Comparison of ENCODE assay signal across 8 cellular contexts in the genomic region with DNA sequence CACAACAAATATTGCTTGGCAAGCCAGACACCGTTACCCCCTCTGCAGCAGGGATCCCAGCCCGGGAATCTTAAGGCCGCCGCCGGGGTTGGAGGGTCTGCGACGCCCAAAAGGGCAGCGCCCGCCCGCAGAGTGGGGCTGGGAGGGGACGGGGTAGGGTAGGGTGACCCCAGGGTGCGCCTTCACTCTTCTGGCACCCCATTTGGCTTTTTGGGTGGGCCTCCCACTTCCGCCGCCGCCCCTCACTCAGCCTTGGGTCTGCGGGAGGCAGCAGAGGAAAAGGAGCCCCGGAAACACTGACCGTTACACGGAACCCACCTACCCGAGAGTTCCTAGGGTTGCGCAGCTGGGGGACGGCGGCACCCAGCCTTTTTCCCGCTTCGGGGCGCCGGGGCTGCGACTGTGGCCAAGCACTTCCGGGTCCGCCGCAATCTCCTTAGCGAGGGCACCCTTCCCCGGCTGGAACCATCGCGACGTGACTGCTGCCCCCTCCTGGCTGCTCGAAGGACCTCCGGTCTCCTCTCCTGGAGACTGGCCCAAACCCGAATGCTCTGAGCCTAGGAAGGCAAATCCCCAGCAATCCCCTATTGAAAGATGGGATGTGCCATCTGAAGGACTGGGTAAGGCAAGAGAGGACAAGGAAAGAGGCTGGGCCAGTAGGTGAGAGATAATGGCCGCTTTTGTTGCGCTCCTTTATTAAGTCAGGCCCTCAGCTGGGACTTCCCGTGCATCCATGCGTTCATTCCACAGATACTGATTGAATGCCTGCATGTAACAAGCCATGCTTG. TPM values are rescaled to one million over a fixed set of nuclear protein-coding genes. Genes with fewer than 3 reads are reported as not detected.
A peak's percentile ranks its signal among the peaks of the same experiment; 100 is the strongest.
DNase-seq lines count a peak whose midpoint lies in the region; ATAC-seq and TF ChIP-seq lines count a peak whose summit lies in the region.

A gene (minus strand): TSS at position 404 of the 788 bp plus-strand sequence. CDS start 1,447 bp downstream, outside the sequence.

- H3K27ac Mint-ChIP-seq in naive thymus-derived CD8-positive, alpha-beta T cell = peak within 1 kb of the TSS; percentile 92 to 97 (median 96)

- POLR2A ChIA-PET in naive thymus-derived CD8-positive, alpha-beta T cell (lab: Charles Lee) = interaction anchor here (0.7 to 2.6 kb wide), 6 partner anchors 13 to 353 kb away, joined by 3 to 13 read pairs (median 6); no protein-coding TSS in a partner anchor

- peak within 1 kb of the TSS; percentile 87 to 96 (median 94) for H3K4me3 Mint-ChIP-seq in naive thymus-derived CD8-positive, alpha-beta T cell

- peaks cover 5 to 31% (median 9%) of the 10 kb centered on the region in 3 donors for H3K36me3 Mint-ChIP-seq in naive thymus-derived CD8-positive, alpha-beta T cell

- ATAC-seq in GM21825 (IDR thresholded peaks at IDR 0.05; ENCODE audit: unreplicated experiment) = peak; percentile 99
- ATAC-seq in naive thymus-derived CD8-positive, alpha-beta T cell = peak; percentile 99

- peaks cover 38 to 50% (median 43%) of the 10 kb centered on the region in 4 donors for H3K4me1 Mint-ChIP-seq in naive thymus-derived CD8-positive, alpha-beta T cell

- no peaks in the 10 kb centered on the region for H3K9me3 Mint-ChIP-seq in naive thymus-derived CD8-positive, alpha-beta T cell

- peak; percentile 77 for TF ChIP-seq CTCF in fibroblast of mammary gland (conservative IDR thresholded peaks at IDR 0.05; ENCODE audit: control insufficient read depth, insufficient read depth, low read depth, low read length)

- H3K27me3 Mint-ChIP-seq in naive thymus-derived CD8-positive, alpha-beta T cell = no peaks in the 10 kb centered on the region

- H3K4me3 ChIP-seq in fibroblast of mammary gland (ENCODE audit: control insufficient read depth, low read depth, low read length) = peak within 1 kb of the TSS; percentile 74

- peak; percentile 93 for DNase-seq in Daoy (ENCODE audit: low read depth)
- DNase-seq in Kasumi-1 (lab: John Stamatoyannopoulos, UW) = peak; percentile 93 to 96
- peak; percentile 92 for DNase-seq in RKO (ENCODE audit: low spot score)
- DNase-seq in activated T-helper 1 cell treated with Interleukin-2 at 50 U/mL for 16 hours (ENCODE audit: low read depth) = peak; percentile 84
- DNase-seq in fibroblast of mammary gland (ENCODE audit: low read depth) = peak; percentile 81
- DNase-seq in naive thymus-derived CD8-positive, alpha-beta T cell = peak; percentile 81 to 94 (median 88)
- peak; percentile 76 to 88 (median 85) for DNase-seq in stimulated activated naive CD4-positive, alpha-beta T cell (lab: John Stamatoyannopoulos, UW)

RNA-seq across cellular contexts. Expression of the gene that starts here (rescaled TPM):
- 23.4 and 25.3 TPM in 2 replicates for total RNA-seq in Daoy (2014; rRNA removed; shearing (Covaris generic))
- 10 to 100 TPM; 35.8 to 43.2 TPM for total RNA-seq in naive thymus-derived CD8-positive, alpha-beta T cell
- 10 to 100 TPM; 69.1 to 92.8 (median 86.1) TPM for polyA plus RNA-seq in naive thymus-derived CD8-positive, alpha-beta T cell

Comparison
In these comparisons a context has a peak if more than half of its experiments do, and no peak if none do; other contexts are left out.
1. Peak in every context shown above with its lines: DNase-seq, ATAC-seq and H3K4me3 ChIP-seq.